24 cellular contexts compared by ENCODE assay signal in genomic region chr2:27685577-27685976, GRCh38. TPM values are rescaled to one million over a fixed set of nuclear protein-coding genes. Genes with fewer than 3 reads are reported as not detected.
DNase-seq lines count a peak whose midpoint lies in the region; ATAC-seq, FAIRE-seq and TF ChIP-seq lines count a peak whose summit lies in the region.
"Had no signal": no experiment of that assay in that cellular context is flagged by ENCODE, and none has a peak within 500 bp of the region (broad histone marks: within the 10 kb centered on the region; RNA-seq: fewer than 3 reads in every experiment).

No MANE protein-coding gene starts in this region.

- POLR2A ChIA-PET in activated CD4-positive, alpha-beta T cell treated with anti-CD3 and anti-CD28 coated beads, Interleukin-2, amount 10 ng/mL, durations not matched to agents 7 days and 5 days (lab: Charles Lee): no interaction called here
- POLR2A ChIA-PET in IMR-90 (lab: Charles Lee; ENCODE audit: unreplicated experiment): no interaction called here

- H3K56ac ChIP-seq in IMR-90 (ENCODE audit: extremely low read depth, insufficient read depth, low read length): no peak overlapping the region

- no peaks in the 10 kb centered on the region for H3K79me2 ChIP-seq in Karpas-422 (ENCODE audit: low read length)

- FAIRE-seq in small intestine (lab: Jason Lieb, UNC): no peak
- FAIRE-seq: A204.1, GM12878, HTR-8/SVneo had no signal

- H3K4me1 ChIP-seq in IMR-90 (ENCODE audit: control insufficient read depth, insufficient read depth, low read length): peaks cover 10% of the 10 kb centered on the region
- H3K4me1 ChIP-seq in small intestine (ENCODE audit: control insufficient read depth in 2 of 2, insufficient read depth in 1 of 2, low read depth in 1 of 2, low read length in 1 of 2): peaks cover 0 to 3% of the 10 kb centered on the region in 2 donors
- H3K4me1 ChIP-seq in Karpas-422 (ENCODE audit: low read length): peaks cover 4% of the 10 kb centered on the region; the same call in 1 of the 2 replicates

- no peak for DNase-seq in activated CD4-positive, alpha-beta T cell treated with anti-CD3 and anti-CD28 coated beads, Interleukin-2, amount 10 ng/mL, durations not matched to agents 7 days and 5 days
- no peak for DNase-seq in activated CD4-positive, alpha-beta T cell treated with anti-CD3 and anti-CD28 coated beads for 4 hours
- DNase-seq in IMR-90 (no peak), small intestine (no peak), middle frontal gyrus (ENCODE audit: extremely low spot score, low spot score) (no peak), Karpas-422 (no peak)
- no peak for DNase-seq in activated T-helper 1 cell treated with anti-CD3 and anti-CD28 coated beads, Interleukin-12 subunit alpha, Interleukin-12 subunit beta, Interleukin-2, Interleukin-4 antibody, amounts not matched to agents 30 ng/mL and 10 ng/mL and 1 ng/mL, durations not matched to agents 14 hours and 24 hours and 36 hours (ENCODE audit: low spot score)
- DNase-seq: DND-41, GDM1, HCEC 1CT, KG1, MM.1S, NCI-H1105 treated with DMSO at 0.1 percent for 48 hours, NCI-H1694 treated with DMSO at 0.1 percent for 48 hours, NCI-H2107, NCI-H345, NCI-H526, OCI-M1, SHP77 treated with DMSO at 0.1 percent for 48 hours had no signal

- H2BK120ac ChIP-seq in IMR-90 (ENCODE audit: low read depth, low read length): no peak overlapping the region

- H4K20me1 ChIP-seq in IMR-90 (ENCODE audit: insufficient read depth, low read length) (no peaks in the 10 kb centered on the region), Karpas-422 (ENCODE audit: insufficient read depth, low read depth, low read length) (no peaks in the 10 kb centered on the region)

- no TSS peak for BruUV-seq in IMR-90 (replicated peaks; lab: Mats Ljungman, UMichigan)

- intact Hi-C loops in IMR-90 (cut with micrococcal nuclease): no loop called here
- intact Hi-C loops in activated T-helper 1 cell treated with anti-CD3 and anti-CD28 coated beads, Interleukin-12 subunit alpha, Interleukin-12 subunit beta, Interleukin-2, Interleukin-4 antibody, amounts not matched to agents 30 ng/mL and 10 ng/mL and 1 ng/mL, durations not matched to agents 14 hours and 24 hours and 36 hours (cut with micrococcal nuclease): no loop called here

- H3K36me3 ChIP-seq in IMR-90 (ENCODE audit: control insufficient read depth, insufficient read depth, low read length) (peaks cover 26% of the 10 kb centered on the region), small intestine (ENCODE audit: control insufficient read depth in 2 of 2, insufficient read depth in 2 of 2, low read length in 2 of 2) (peaks cover 10 to 25% of the 10 kb centered on the region in 2 donors), Karpas-422 (ENCODE audit: insufficient read depth, low read length) (peaks cover 7% of the 10 kb centered on the region; the same call in 1 of the 2 replicates)

- no peak overlapping the region for H2BK20ac ChIP-seq in IMR-90 (ENCODE audit: low read depth, low read length)

- peak overlapping the region; percentile 72 for H3K27ac Mint-ChIP-seq in activated CD4-positive, alpha-beta T cell treated with anti-CD3 and anti-CD28 coated beads, Interleukin-2, amount 10 ng/mL, durations not matched to agents 7 days and 5 days
- H3K27ac Mint-ChIP-seq in activated T-helper 1 cell treated with anti-CD3 and anti-CD28 coated beads, Interleukin-12 subunit alpha, Interleukin-12 subunit beta, Interleukin-2, Interleukin-4 antibody, amounts not matched to agents 30 ng/mL and 10 ng/mL and 1 ng/mL, durations not matched to agents 14 hours and 24 hours and 36 hours: peak overlapping the region; percentile 87

- H2BK5ac ChIP-seq in IMR-90 (ENCODE audit: low read depth, low read length, poor library complexity, severe bottlenecking): no peak overlapping the region

- no peaks in the 10 kb centered on the region for H3K9me2 ChIP-seq in Karpas-422 (replicated peaks; ENCODE audit: insufficient read depth, low read length)

- H3K4me3 ChIP-seq in IMR-90 (ENCODE audit: insufficient read depth, low read depth, low read length) (no peak overlapping the region), small intestine (ENCODE audit: low read depth in 1 of 2, low read length in 2 of 2) (no peak overlapping the region), Karpas-422 (ENCODE audit: low read length) (no peak overlapping the region)
- H3K4me3 ChIP-seq: BLaER1 treated with 17β-estradiol and CSF1 and Interleukin-3, amounts not matched to agents 10 nM and 100 nM; GM12878 had no signal

- H2BK15ac ChIP-seq in IMR-90 (ENCODE audit: low read depth, low read length): no peak overlapping the region

- H3K14ac ChIP-seq in IMR-90 (replicated peaks; ENCODE audit: low read depth, low read length): no peak overlapping the region

- H2AK9ac ChIP-seq in IMR-90 (replicated peaks; ENCODE audit: low read depth, low read length, poor library complexity): no peak overlapping the region

- no peak overlapping the region for H3K4me3 Mint-ChIP-seq in activated CD4-positive, alpha-beta T cell treated with anti-CD3 and anti-CD28 coated beads, Interleukin-2, amount 10 ng/mL, durations not matched to agents 7 days and 5 days
- no peak overlapping the region for H3K4me3 Mint-ChIP-seq in activated T-helper 1 cell treated with anti-CD3 and anti-CD28 coated beads, Interleukin-12 subunit alpha, Interleukin-12 subunit beta, Interleukin-2, Interleukin-4 antibody, amounts not matched to agents 30 ng/mL and 10 ng/mL and 1 ng/mL, durations not matched to agents 14 hours and 24 hours and 36 hours

- dilution Hi-C loops in IMR-90 (cut with HindIII; ENCODE audit: low sequenced_read_pairs, unreplicated experiment): no loop called here

- no peaks in the 10 kb centered on the region for H3K27me3 Mint-ChIP-seq in activated CD4-positive, alpha-beta T cell treated with anti-CD3 and anti-CD28 coated beads, Interleukin-2, amount 10 ng/mL, durations not matched to agents 7 days and 5 days
- no peaks in the 10 kb centered on the region for H3K27me3 Mint-ChIP-seq in activated T-helper 1 cell treated with anti-CD3 and anti-CD28 coated beads, Interleukin-12 subunit alpha, Interleukin-12 subunit beta, Interleukin-2, Interleukin-4 antibody, amounts not matched to agents 30 ng/mL and 10 ng/mL and 1 ng/mL, durations not matched to agents 14 hours and 24 hours and 36 hours (ENCODE audit: insufficient read depth)

- no peaks in the 10 kb centered on the region for H3K9me3 Mint-ChIP-seq in activated CD4-positive, alpha-beta T cell treated with anti-CD3 and anti-CD28 coated beads, Interleukin-2, amount 10 ng/mL, durations not matched to agents 7 days and 5 days
- no peaks in the 10 kb centered on the region for H3K9me3 Mint-ChIP-seq in activated T-helper 1 cell treated with anti-CD3 and anti-CD28 coated beads, Interleukin-12 subunit alpha, Interleukin-12 subunit beta, Interleukin-2, Interleukin-4 antibody, amounts not matched to agents 30 ng/mL and 10 ng/mL and 1 ng/mL, durations not matched to agents 14 hours and 24 hours and 36 hours

- H3K9ac ChIP-seq in IMR-90 (ENCODE audit: low read depth, low read length) (no peak overlapping the region), Karpas-422 (ENCODE audit: low read length) (no peak overlapping the region)

- no peak overlapping the region for H3K4ac ChIP-seq in IMR-90 (ENCODE audit: low read depth, low read length)

- H3K27me3 ChIP-seq in IMR-90 (ENCODE audit: control insufficient read depth, insufficient read depth, low read length) (no peaks in the 10 kb centered on the region), small intestine (ENCODE audit: control insufficient read depth in 2 of 2, insufficient read depth in 2 of 2, low read length in 2 of 2) (no peaks in the 10 kb centered on the region), Karpas-422 (ENCODE audit: low read length) (no peaks in the 10 kb centered on the region)
- H3K27me3 ChIP-seq: BLaER1 treated with 17β-estradiol and CSF1 and Interleukin-3, amounts not matched to agents 10 nM and 100 nM had no signal

- H4K5ac ChIP-seq in IMR-90 (ENCODE audit: low read depth, low read length): no peak overlapping the region

- H4K8ac ChIP-seq in IMR-90 (ENCODE audit: low read depth in 2 of 2, low read length in 2 of 2): no peak overlapping the region

- no peak overlapping the region for H3K4me2 ChIP-seq in IMR-90 (ENCODE audit: low read depth, low read length)
- H3K4me2 ChIP-seq in Karpas-422 (ENCODE audit: low read depth, low read length, poor library complexity, severe bottlenecking): no peak overlapping the region

- no peak overlapping the region for H2AK5ac ChIP-seq in IMR-90 (ENCODE audit: low read depth, low read length)

- in situ Hi-C loops in IMR-90 (cut with MboI; ENCODE audit: low sequenced_read_pairs): no loop called here

- peaks cover 30% of the 10 kb centered on the region for H3K36me3 Mint-ChIP-seq in activated CD4-positive, alpha-beta T cell treated with anti-CD3 and anti-CD28 coated beads, Interleukin-2, amount 10 ng/mL, durations not matched to agents 7 days and 5 days (ENCODE audit: low read depth)
- peaks cover 29% of the 10 kb centered on the region for H3K36me3 Mint-ChIP-seq in activated T-helper 1 cell treated with anti-CD3 and anti-CD28 coated beads, Interleukin-12 subunit alpha, Interleukin-12 subunit beta, Interleukin-2, Interleukin-4 antibody, amounts not matched to agents 30 ng/mL and 10 ng/mL and 1 ng/mL, durations not matched to agents 14 hours and 24 hours and 36 hours (ENCODE audit: low read depth)

- no CpG with 5 or more reads among the region's 3 CpGs for WGBS in IMR-90 (ENCODE audit: extremely low coverage in 2 of 2, insufficient read length in 1 of 2), 2 experiments
- WGBS in small intestine, 3 donors: 96 to 98% (median 97%) methylated on average over 3 of the region's 3 CpGs

- TF ChIP-seq POLR2A in IMR-90 (IDR thresholded peaks at IDR 0.05; ENCODE audit: low read depth, low read length): no peak

- no peak for TF ChIP-seq CTCF in IMR-90 (conservative IDR thresholded peaks at IDR 0.05; ENCODE audit: low read depth, low read length)

- peaks cover 26% of the 10 kb centered on the region for H3K4me1 Mint-ChIP-seq in activated CD4-positive, alpha-beta T cell treated with anti-CD3 and anti-CD28 coated beads, Interleukin-2, amount 10 ng/mL, durations not matched to agents 7 days and 5 days
- H3K4me1 Mint-ChIP-seq in activated T-helper 1 cell treated with anti-CD3 and anti-CD28 coated beads, Interleukin-12 subunit alpha, Interleukin-12 subunit beta, Interleukin-2, Interleukin-4 antibody, amounts not matched to agents 30 ng/mL and 10 ng/mL and 1 ng/mL, durations not matched to agents 14 hours and 24 hours and 36 hours (ENCODE audit: low read depth): peaks cover 32% of the 10 kb centered on the region

- ATAC-seq in IMR-90 (ENCODE audit: low read depth): no peak
- ATAC-seq: GM12878 had no signal

- no peak overlapping the region for H3K27ac ChIP-seq in IMR-90 (ENCODE audit: insufficient read depth, low read length)
- H3K27ac ChIP-seq in small intestine (ENCODE audit: low read depth in 1 of 2, low read length in 1 of 2): peak overlapping the region; percentile 48 to 68
- H3K27ac ChIP-seq in Karpas-422 (ENCODE audit: low read length): no peak overlapping the region
- H3K27ac ChIP-seq: BLaER1 treated with 17β-estradiol and CSF1 and Interleukin-3, amounts not matched to agents 10 nM and 100 nM; HL-60 had no signal

- H3K79me1 ChIP-seq in IMR-90 (ENCODE audit: low read depth in 1 of 2, low read length in 2 of 2): no peaks in the 10 kb centered on the region; a peak in 1 of 4 replicates

- CTCF ChIA-PET in activated CD4-positive, alpha-beta T cell treated with anti-CD3 and anti-CD28 coated beads, Interleukin-2, amount 10 ng/mL, durations not matched to agents 7 days and 5 days (lab: Charles Lee): interaction anchor here (1.0 to 4.4 kb wide), 2 partner anchors 22 to 47 kb away, joined by 3 to 56 read pairs; partner anchors contain the start of genes SLC4A1AP and SUPT7L
- CTCF ChIA-PET in IMR-90 (lab: Yijun Ruan, JAX): no interaction called here

- no peak overlapping the region for H3K23ac ChIP-seq in IMR-90 (ENCODE audit: low read depth, low read length)

- H2AFZ ChIP-seq in IMR-90 (replicated peaks; ENCODE audit: low read length, poor library complexity) (no peak overlapping the region), Karpas-422 (ENCODE audit: low read length) (no peak overlapping the region)

- H4K91ac ChIP-seq in IMR-90 (ENCODE audit: insufficient read depth, low read depth, low read length): no peak overlapping the region

- H3K9me3 ChIP-seq in IMR-90 (ENCODE audit: control insufficient read depth, insufficient read depth, low read length) (no peaks in the 10 kb centered on the region), small intestine (ENCODE audit: control insufficient read depth, low read depth) (no peaks in the 10 kb centered on the region), Karpas-422 (ENCODE audit: low read length) (no peaks in the 10 kb centered on the region)
- H3K9me3 ChIP-seq: BLaER1 treated with 17β-estradiol and CSF1 and Interleukin-3, amounts not matched to agents 10 nM and 100 nM had no signal

- TF ChIP-seq RAD21 in IMR-90 (IDR thresholded peaks at IDR 0.05; ENCODE audit: low read length): no peak

- H3K18ac ChIP-seq in IMR-90 (ENCODE audit: low read depth, low read length): no peak overlapping the region

- peaks cover 12% of the 10 kb centered on the region for H3K9me1 ChIP-seq in IMR-90 (ENCODE audit: insufficient read depth, low read length)

RNA-seq across cellular contexts. Expression of gene SLC4A1AP, which starts 21.9 kb away (rescaled TPM):
- total RNA-seq in activated CD4-positive, alpha-beta T cell treated with anti-CD3 and anti-CD28 coated beads, Interleukin-2, amount 10 ng/mL, durations not matched to agents 7 days and 5 days: 10 to 100 TPM; 22.7 to 23.5 TPM
- total RNA-seq in IMR-90 (2012; rRNA removed): 11.7 and 17.8 TPM in 2 replicates
- polyA plus RNA-seq in IMR-90 (2012; rRNA removed) (13.3 and 13.6 TPM in 2 replicates), small intestine (10 to 100 TPM; 11.6 to 14.6 (median 12.7) TPM)
- 4.5 and 5.5 TPM in 2 replicates for polyA plus RNA-seq in IMR-90 (2012; cell fraction: cytosol; rRNA removed)
- polyA plus RNA-seq in IMR-90 (2012; cell fraction: nucleus; rRNA removed; ENCODE audit: low replicate concordance): 8.7 and 10.3 TPM in 2 replicates
- total RNA-seq in activated T-helper 1 cell treated with anti-CD3 and anti-CD28 coated beads, Interleukin-12 subunit alpha, Interleukin-12 subunit beta, Interleukin-2, Interleukin-4 antibody, amounts not matched to agents 30 ng/mL and 10 ng/mL and 1 ng/mL, durations not matched to agents 14 hours and 24 hours and 36 hours: 29.7 and 29.8 TPM in 2 replicates
- 19.8 and 30.1 TPM in 2 replicates for total RNA-seq in Karpas-422 (2014; rRNA removed; shearing (Covaris generic); ENCODE audit: low replicate concordance)

RNA-seq across cellular contexts. Expression of gene SUPT7L, which starts 22.2 kb away (rescaled TPM):
- total RNA-seq in activated CD4-positive, alpha-beta T cell treated with anti-CD3 and anti-CD28 coated beads, Interleukin-2, amount 10 ng/mL, durations not matched to agents 7 days and 5 days: 10 to 100 TPM; 34.5 to 36.2 TPM
- 16.7 and 23.1 TPM in 2 replicates for total RNA-seq in IMR-90 (2012; rRNA removed)
- 31.3 and 33.4 TPM in 2 replicates for polyA plus RNA-seq in IMR-90 (2012; rRNA removed)
- polyA plus RNA-seq in IMR-90 (2012; cell fraction: cytosol; rRNA removed): 12.7 and 15.6 TPM in 2 replicates
- polyA plus RNA-seq in IMR-90 (2012; cell fraction: nucleus; rRNA removed; ENCODE audit: low replicate concordance): 61.5 and 126 TPM in 2 replicates
- 32.5 and 35.2 TPM in 2 replicates for total RNA-seq in activated T-helper 1 cell treated with anti-CD3 and anti-CD28 coated beads, Interleukin-12 subunit alpha, Interleukin-12 subunit beta, Interleukin-2, Interleukin-4 antibody, amounts not matched to agents 30 ng/mL and 10 ng/mL and 1 ng/mL, durations not matched to agents 14 hours and 24 hours and 36 hours
- 10 to 100 TPM; 16.8 to 25.5 (median 20.7) TPM for polyA plus RNA-seq in small intestine
- 27.9 and 47.9 TPM in 2 replicates for total RNA-seq in Karpas-422 (2014; rRNA removed; shearing (Covaris generic); ENCODE audit: low replicate concordance)

RNA-seq across cellular contexts. Expression of gene GPN1, which starts 56.7 kb away (rescaled TPM):
- 10 to 100 TPM; 36.3 to 44.1 TPM for total RNA-seq in activated CD4-positive, alpha-beta T cell treated with anti-CD3 and anti-CD28 coated beads, Interleukin-2, amount 10 ng/mL, durations not matched to agents 7 days and 5 days
- total RNA-seq in IMR-90 (2012; rRNA removed): 53.0 and 63.8 TPM in 2 replicates
- polyA plus RNA-seq in IMR-90 (2012; rRNA removed) (34.9 and 37.8 TPM in 2 replicates), small intestine (10 to 100 TPM; 21.9 to 36.5 (median 30.6) TPM)
- polyA plus RNA-seq in IMR-90 (2012; cell fraction: cytosol; rRNA removed): 15.2 and 19.7 TPM in 2 replicates
- polyA plus RNA-seq in IMR-90 (2012; cell fraction: nucleus; rRNA removed; ENCODE audit: low replicate concordance): 6.3 and 28.2 TPM in 2 replicates
- 48.3 and 51.0 TPM in 2 replicates for total RNA-seq in activated T-helper 1 cell treated with anti-CD3 and anti-CD28 coated beads, Interleukin-12 subunit alpha, Interleukin-12 subunit beta, Interleukin-2, Interleukin-4 antibody, amounts not matched to agents 30 ng/mL and 10 ng/mL and 1 ng/mL, durations not matched to agents 14 hours and 24 hours and 36 hours
- total RNA-seq in Karpas-422 (2014; rRNA removed; shearing (Covaris generic); ENCODE audit: low replicate concordance): 24.4 and 30.0 TPM in 2 replicates

RNA-seq across cellular contexts. Expression of gene CCDC121, which starts 56.8 kb away (rescaled TPM):
- 1 to 10 TPM in 1 of 2 experiments, under 1 TPM in 1; 1.00 to 1.2 TPM for total RNA-seq in activated CD4-positive, alpha-beta T cell treated with anti-CD3 and anti-CD28 coated beads, Interleukin-2, amount 10 ng/mL, durations not matched to agents 7 days and 5 days
- 2.0 and 2.2 TPM in 2 replicates for total RNA-seq in IMR-90 (2012; rRNA removed)
- polyA plus RNA-seq in IMR-90 (2012; rRNA removed): 0.65 and 0.67 TPM in 2 replicates
- polyA plus RNA-seq in IMR-90 (2012; cell fraction: cytosol; rRNA removed): 0.12 and 0.47 TPM in 2 replicates
- polyA plus RNA-seq in IMR-90 (2012; cell fraction: nucleus; rRNA removed; ENCODE audit: low replicate concordance): 0.72 and 1.5 TPM in 2 replicates
- total RNA-seq in activated T-helper 1 cell treated with anti-CD3 and anti-CD28 coated beads, Interleukin-12 subunit alpha, Interleukin-12 subunit beta, Interleukin-2, Interleukin-4 antibody, amounts not matched to agents 30 ng/mL and 10 ng/mL and 1 ng/mL, durations not matched to agents 14 hours and 24 hours and 36 hours: 0.66 and 1.3 TPM in 2 replicates
- polyA plus RNA-seq in small intestine: 1 to 10 TPM in 2 of 3 donors, under 1 TPM in 1; 0.54 to 2.0 (median 1.1) TPM
- 1.2 and 2.9 TPM in 2 replicates for total RNA-seq in Karpas-422 (2014; rRNA removed; shearing (Covaris generic); ENCODE audit: low replicate concordance)

Comparison
In these comparisons a context has a peak if more than half of its experiments do, and no peak if none do; other contexts are left out.
1. H3K27ac ChIP-seq: peak in small intestine (2 of 2); none in IMR-90 (single experiment) and Karpas-422 (single experiment).